In the genomic region with DNA sequence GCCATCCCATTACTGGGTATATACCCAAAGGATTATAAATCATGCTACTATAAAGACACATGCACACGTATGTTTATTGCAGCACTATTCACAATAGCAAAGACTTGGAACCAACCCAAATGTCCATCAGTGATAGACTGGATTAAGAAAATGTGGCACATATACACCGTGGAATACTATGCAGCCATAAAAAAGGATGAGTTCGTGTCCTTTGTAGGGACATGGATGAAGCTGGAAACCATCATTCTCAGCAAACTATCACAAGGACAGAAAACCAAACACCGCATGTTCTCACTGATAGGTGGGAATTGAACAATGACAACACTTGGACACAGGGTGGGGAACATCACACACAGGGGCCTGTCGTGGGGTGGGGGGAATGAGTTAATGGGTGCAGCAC, we compare ENCODE assay signal across 1 cellular context. TPM values are rescaled to one million over a fixed set of nuclear protein-coding genes. Genes with fewer than 3 reads are reported as not detected.
"Had no signal": no experiment of that assay in that cellular context is flagged by ENCODE, and none has a peak within 500 bp of the region (broad histone marks: within the 10 kb centered on the region; RNA-seq: fewer than 3 reads in every experiment).

No MANE protein-coding gene starts in this region.

RNA-seq across cellular contexts. Expression of gene SPATA6L, which starts 5.6 kb away (rescaled TPM):
- polyA plus RNA-seq: IgD-negative memory B cell had no signal
